Comparison of ENCODE assay signal across 1 cellular context in the genomic region with DNA sequence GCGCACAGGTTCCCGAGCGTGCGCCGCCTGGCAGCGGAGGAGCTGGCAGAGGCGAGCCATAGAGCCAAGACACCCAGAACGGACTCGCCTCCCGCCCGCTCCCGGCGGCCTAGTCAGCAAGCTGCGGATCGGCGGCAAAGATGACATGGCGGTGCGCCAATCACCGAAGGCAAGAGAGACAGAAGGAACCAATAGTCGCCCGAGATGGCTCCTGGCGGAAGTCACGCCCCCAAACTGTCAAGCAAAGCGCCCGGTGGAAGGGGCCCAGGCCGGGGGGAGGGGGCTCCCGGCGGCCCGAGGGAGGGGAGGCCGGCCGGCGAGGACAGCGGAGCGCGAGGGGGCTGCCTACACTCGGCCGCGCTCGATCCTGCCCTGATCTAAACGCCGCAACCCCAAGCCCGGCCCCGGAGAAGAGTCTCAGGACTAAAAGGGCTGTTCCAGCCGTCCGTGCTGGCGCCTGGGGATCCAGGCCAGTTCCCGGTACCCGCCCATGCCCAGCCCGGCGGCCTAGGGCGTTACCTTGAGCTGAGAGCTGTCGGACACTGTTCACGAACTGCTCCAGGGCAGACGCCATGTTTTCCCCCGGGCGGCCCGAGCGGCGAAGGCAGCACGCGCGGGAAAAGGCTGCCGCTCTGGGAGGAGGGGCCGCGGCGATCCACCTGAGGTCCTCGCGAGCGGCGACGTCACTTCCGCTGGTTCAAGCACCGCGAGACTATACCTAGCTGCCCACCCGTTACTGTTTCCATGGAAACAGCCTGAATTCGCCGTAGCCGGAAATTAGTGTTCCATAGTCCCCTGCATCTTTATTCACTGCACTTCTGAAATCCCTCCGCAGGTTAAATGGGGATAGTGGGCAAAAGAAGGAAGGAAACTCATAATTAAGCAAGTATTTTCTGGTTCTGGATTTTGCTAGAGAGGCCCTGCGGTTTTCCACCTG.
TF ChIP-seq lines count a peak whose summit lies in the region.

A gene (minus strand): TSS at position 634 of the 937 bp plus-strand sequence. CDS start 60 bp downstream, at position 574.

TF ChIP-seq in HepG2, 621 proteins besides CTCF, POLR2A, EP300 and RAD21 (continued from another document and continues in another):
- TF ChIP-seq, protein P1, sequence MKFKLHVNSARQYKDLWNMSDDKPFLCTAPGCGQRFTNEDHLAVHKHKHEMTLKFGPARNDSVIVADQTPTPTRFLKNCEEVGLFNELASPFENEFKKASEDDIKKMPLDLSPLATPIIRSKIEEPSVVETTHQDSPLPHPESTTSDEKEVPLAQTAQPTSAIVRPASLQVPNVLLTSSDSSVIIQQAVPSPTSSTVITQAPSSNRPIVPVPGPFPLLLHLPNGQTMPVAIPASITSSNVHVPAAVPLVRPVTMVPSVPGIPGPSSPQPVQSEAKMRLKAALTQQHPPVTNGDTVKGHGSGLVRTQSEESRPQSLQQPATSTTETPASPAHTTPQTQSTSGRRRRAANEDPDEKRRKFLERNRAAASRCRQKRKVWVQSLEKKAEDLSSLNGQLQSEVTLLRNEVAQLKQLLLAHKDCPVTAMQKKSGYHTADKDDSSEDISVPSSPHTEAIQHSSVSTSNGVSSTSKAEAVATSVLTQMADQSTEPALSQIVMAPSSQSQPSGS (CRISPR knock-in tag; IDR thresholded peaks at IDR 0.05), result 0 out of 2 replicates have a peak, but pooled peaks have one; percentile 18
- TF ChIP-seq MXD4 (CRISPR knock-in tag; IDR thresholded peaks at IDR 0.05) (peak; percentile 88; the same call in 1 of the 2 replicates), ZNF3 (CRISPR knock-in tag; IDR thresholded peaks at IDR 0.05) (no peak), NKX3-1 (CRISPR knock-in tag; IDR thresholded peaks at IDR 0.05) (peak; percentile 66), ZZZ3 (CRISPR knock-in tag; IDR thresholded peaks at IDR 0.05; ENCODE audit: borderline replicate concordance) (no peak), ZBTB1 (CRISPR knock-in tag; IDR thresholded peaks at IDR 0.05; ENCODE audit: borderline replicate concordance) (0 out of 2 replicates have a peak, but pooled peaks have one; percentile 40), ZNF629 (CRISPR knock-in tag; conservative IDR thresholded peaks at IDR 0.05) (no peak), MAFF (IDR thresholded peaks at IDR 0.05; ENCODE audit: low read depth, low read length) (peak; percentile 66), THYN1 (CRISPR knock-in tag; IDR thresholded peaks at IDR 0.05; ENCODE audit: borderline replicate concordance, low read depth) (no peak), ATF1 (CRISPR knock-in tag; IDR thresholded peaks at IDR 0.05) (peak; percentile 83), ZNF264 (CRISPR knock-in tag; IDR thresholded peaks at IDR 0.05) (no peak), CENPX (CRISPR knock-in tag; IDR thresholded peaks at IDR 0.05) (no peak), TSC22D2 (CRISPR knock-in tag; IDR thresholded peaks at IDR 0.05; ENCODE audit: borderline replicate concordance) (0 out of 2 replicates have a peak, but pooled peaks have one; percentile 23), ZNF382 (CRISPR knock-in tag; IDR thresholded peaks at IDR 0.05; ENCODE audit: borderline replicate concordance) (no peak), ZBTB8A (CRISPR knock-in tag; IDR thresholded peaks at IDR 0.05; ENCODE audit: borderline replicate concordance, low read depth) (no peak), ELF3 (CRISPR knock-in tag; IDR thresholded peaks at IDR 0.05) (peak; percentile 68), SYNCRIP (IDR thresholded peaks at IDR 0.05; ENCODE audit: insufficient read depth, low read depth, low read length) (no peak), MIER3 (CRISPR knock-in tag; IDR thresholded peaks at IDR 0.05; ENCODE audit: borderline replicate concordance) (no peak), ZFYVE20 (CRISPR knock-in tag; IDR thresholded peaks at IDR 0.05; ENCODE audit: borderline replicate concordance, low read depth) (no peak), ZNF101 (CRISPR knock-in tag; IDR thresholded peaks at IDR 0.05; ENCODE audit: borderline replicate concordance, low read depth) (no peak), ZFP41 (CRISPR knock-in tag; IDR thresholded peaks at IDR 0.05; ENCODE audit: borderline replicate concordance) (0 out of 2 replicates have a peak, but pooled peaks have one; percentile 59), ZNF317 (CRISPR knock-in tag; IDR thresholded peaks at IDR 0.05) (peak; percentile 82), GFI1 (CRISPR knock-in tag; IDR thresholded peaks at IDR 0.05; ENCODE audit: borderline replicate concordance) (peak; percentile 58; the same call in 1 of the 2 replicates), ZNF598 (CRISPR knock-in tag; IDR thresholded peaks at IDR 0.05; ENCODE audit: borderline replicate concordance) (peak; percentile 33; the same call in 1 of the 2 replicates), ZNF431 (CRISPR knock-in tag; IDR thresholded peaks at IDR 0.05; ENCODE audit: borderline replicate concordance, low read depth) (0 out of 2 replicates have a peak, but pooled peaks have one; percentile 62), ZFP36 (IDR thresholded peaks at IDR 0.05; ENCODE audit: borderline replicate concordance, low read depth, low read length, partially characterized antibody) (no peak), ZNF224 (CRISPR knock-in tag; IDR thresholded peaks at IDR 0.05) (peak; percentile 81; the same call in 1 of the 2 replicates), MATR3 (CRISPR knock-in tag; IDR thresholded peaks at IDR 0.05) (no peak)
- TF ChIP-seq, protein P2, sequence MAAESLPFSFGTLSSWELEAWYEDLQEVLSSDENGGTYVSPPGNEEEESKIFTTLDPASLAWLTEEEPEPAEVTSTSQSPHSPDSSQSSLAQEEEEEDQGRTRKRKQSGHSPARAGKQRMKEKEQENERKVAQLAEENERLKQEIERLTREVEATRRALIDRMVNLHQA (CRISPR knock-in tag; IDR thresholded peaks at IDR 0.05), result no peak
- TF ChIP-seq, protein P3, sequence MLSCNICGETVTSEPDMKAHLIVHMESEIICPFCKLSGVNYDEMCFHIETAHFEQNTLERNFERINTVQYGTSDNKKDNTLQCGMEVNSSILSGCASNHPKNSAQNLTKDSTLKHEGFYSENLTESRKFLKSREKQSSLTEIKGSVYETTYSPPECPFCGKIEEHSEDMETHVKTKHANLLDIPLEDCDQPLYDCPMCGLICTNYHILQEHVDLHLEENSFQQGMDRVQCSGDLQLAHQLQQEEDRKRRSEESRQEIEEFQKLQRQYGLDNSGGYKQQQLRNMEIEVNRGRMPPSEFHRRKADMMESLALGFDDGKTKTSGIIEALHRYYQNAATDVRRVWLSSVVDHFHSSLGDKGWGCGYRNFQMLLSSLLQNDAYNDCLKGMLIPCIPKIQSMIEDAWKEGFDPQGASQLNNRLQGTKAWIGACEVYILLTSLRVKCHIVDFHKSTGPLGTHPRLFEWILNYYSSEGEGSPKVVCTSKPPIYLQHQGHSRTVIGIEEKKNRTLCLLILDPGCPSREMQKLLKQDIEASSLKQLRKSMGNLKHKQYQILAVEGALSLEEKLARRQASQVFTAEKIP (CRISPR knock-in tag; IDR thresholded peaks at IDR 0.05; ENCODE audit: borderline replicate concordance), result no peak
- TF ChIP-seq, protein P4, sequence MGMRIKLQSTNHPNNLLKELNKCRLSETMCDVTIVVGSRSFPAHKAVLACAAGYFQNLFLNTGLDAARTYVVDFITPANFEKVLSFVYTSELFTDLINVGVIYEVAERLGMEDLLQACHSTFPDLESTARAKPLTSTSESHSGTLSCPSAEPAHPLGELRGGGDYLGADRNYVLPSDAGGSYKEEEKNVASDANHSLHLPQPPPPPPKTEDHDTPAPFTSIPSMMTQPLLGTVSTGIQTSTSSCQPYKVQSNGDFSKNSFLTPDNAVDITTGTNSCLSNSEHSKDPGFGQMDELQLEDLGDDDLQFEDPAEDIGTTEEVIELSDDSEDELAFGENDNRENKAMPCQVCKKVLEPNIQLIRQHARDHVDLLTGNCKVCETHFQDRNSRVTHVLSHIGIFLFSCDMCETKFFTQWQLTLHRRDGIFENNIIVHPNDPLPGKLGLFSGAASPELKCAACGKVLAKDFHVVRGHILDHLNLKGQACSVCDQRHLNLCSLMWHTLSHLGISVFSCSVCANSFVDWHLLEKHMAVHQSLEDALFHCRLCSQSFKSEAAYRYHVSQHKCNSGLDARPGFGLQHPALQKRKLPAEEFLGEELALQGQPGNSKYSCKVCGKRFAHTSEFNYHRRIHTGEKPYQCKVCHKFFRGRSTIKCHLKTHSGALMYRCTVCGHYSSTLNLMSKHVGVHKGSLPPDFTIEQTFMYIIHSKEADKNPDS (CRISPR knock-in tag; IDR thresholded peaks at IDR 0.05), result no peak
- TF ChIP-seq, protein P5, sequence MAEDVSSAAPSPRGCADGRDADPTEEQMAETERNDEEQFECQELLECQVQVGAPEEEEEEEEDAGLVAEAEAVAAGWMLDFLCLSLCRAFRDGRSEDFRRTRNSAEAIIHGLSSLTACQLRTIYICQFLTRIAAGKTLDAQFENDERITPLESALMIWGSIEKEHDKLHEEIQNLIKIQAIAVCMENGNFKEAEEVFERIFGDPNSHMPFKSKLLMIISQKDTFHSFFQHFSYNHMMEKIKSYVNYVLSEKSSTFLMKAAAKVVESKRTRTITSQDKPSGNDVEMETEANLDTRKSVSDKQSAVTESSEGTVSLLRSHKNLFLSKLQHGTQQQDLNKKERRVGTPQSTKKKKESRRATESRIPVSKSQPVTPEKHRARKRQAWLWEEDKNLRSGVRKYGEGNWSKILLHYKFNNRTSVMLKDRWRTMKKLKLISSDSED (CRISPR knock-in tag; IDR thresholded peaks at IDR 0.05), result no peak
- TF ChIP-seq, protein P6, sequence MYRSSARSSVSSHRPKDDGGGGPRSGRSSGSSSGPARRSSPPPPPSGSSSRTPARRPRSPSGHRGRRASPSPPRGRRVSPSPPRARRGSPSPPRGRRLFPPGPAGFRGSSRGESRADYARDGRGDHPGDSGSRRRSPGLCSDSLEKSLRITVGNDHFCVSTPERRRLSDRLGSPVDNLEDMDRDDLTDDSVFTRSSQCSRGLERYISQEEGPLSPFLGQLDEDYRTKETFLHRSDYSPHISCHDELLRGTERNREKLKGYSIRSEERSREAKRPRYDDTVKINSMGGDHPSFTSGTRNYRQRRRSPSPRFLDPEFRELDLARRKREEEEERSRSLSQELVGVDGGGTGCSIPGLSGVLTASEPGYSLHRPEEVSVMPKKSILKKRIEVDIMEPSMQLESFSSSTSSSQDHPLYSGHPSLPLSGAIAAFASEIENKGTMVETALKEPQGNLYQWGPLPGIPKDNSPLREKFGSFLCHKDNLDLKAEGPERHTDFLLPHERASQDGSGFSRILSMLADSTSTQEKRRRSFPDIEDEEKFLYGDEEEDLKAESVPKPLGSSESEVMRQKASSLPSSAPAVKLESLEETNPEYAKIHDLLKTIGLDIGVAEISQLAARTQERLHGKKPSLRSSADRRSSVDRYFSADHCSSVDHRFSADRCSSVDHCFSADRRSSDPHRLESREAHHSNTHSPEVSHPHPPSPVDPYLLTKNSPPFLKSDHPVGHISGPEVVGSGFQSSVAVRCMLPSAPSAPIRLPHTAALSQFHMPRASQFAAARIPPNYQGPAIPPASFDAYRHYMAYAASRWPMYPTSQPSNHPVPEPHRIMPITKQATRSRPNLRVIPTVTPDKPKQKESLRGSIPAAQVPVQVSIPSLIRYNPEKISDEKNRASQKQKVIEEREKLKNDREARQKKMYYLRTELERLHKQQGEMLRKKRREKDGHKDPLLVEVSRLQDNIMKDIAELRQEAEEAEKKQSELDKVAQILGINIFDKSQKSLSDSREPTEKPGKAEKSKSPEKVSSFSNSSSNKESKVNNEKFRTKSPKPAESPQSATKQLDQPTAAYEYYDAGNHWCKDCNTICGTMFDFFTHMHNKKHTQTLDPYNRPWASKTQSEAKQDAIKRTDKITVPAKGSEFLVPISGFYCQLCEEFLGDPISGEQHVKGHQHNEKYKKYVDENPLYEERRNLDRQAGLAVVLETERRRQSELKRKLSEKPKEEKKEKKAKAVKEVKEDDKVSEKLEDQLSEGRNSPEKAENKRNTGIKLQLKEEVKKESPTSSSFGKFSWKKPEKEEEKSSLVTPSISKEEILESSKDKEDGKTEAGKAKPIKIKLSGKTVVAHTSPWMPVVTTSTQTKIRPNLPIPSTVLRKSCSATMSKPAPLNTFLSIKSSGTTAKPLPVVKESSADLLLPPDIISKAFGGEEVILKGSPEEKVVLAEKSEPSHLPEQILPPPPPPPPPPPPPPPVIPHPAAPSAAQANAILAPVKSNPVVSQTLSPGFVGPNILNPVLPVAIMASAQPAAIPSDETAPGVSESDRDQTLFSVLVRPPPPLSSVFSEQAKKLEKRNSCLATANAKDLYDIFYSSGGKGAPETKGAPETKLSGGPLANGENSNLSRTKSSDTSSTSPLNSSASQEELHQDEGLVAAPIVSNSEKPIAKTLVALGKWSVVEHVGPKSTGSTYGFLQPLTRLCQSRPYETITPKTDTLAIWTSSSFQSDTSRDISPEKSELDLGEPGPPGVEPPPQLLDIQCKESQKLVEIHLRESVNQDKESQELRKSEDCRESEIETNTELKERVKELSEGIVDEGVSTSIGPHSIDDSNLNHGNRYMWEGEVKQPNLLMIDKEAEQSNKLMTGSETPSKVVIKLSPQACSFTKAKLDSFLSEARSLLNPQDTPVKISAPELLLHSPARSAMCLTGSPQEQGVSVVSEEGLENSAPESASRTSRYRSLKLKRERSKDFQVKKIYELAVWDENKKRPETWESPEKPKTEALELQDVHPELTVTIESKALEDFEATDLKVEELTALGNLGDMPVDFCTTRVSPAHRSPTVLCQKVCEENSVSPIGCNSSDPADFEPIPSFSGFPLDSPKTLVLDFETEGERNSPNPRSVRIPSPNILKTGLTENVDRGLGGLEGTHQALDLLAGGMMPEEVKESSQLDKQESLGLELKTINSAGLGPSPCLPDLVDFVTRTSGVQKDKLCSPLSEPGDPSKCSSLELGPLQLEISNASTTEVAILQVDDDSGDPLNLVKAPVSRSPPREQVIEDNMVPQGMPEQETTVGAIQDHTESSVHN (CRISPR knock-in tag; IDR thresholded peaks at IDR 0.05), result no peak
- TF ChIP-seq, protein P7, sequence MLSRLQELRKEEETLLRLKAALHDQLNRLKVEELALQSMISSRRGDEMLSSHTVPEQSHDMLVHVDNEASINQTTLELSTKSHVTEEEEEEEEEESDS (CRISPR knock-in tag; IDR thresholded peaks at IDR 0.05; ENCODE audit: borderline replicate concordance), result no peak
- TF ChIP-seq, protein P8, sequence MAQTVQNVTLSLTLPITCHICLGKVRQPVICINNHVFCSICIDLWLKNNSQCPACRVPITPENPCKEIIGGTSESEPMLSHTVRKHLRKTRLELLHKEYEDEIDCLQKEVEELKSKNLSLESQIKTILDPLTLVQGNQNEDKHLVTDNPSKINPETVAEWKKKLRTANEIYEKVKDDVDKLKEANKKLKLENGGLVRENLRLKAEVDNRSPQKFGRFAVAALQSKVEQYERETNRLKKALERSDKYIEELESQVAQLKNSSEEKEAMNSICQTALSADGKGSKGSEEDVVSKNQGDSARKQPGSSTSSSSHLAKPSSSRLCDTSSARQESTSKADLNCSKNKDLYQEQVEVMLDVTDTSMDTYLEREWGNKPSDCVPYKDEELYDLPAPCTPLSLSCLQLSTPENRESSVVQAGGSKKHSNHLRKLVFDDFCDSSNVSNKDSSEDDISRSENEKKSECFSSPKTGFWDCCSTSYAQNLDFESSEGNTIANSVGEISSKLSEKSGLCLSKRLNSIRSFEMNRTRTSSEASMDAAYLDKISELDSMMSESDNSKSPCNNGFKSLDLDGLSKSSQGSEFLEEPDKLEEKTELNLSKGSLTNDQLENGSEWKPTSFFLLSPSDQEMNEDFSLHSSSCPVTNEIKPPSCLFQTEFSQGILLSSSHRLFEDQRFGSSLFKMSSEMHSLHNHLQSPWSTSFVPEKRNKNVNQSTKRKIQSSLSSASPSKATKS (CRISPR knock-in tag; IDR thresholded peaks at IDR 0.05), result no peak
- TF ChIP-seq, protein P9, sequence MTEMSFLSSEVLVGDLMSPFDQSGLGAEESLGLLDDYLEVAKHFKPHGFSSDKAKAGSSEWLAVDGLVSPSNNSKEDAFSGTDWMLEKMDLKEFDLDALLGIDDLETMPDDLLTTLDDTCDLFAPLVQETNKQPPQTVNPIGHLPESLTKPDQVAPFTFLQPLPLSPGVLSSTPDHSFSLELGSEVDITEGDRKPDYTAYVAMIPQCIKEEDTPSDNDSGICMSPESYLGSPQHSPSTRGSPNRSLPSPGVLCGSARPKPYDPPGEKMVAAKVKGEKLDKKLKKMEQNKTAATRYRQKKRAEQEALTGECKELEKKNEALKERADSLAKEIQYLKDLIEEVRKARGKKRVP (CRISPR knock-in tag; IDR thresholded peaks at IDR 0.05), result no peak
